1 cellular context compared by ENCODE assay signal in the genomic region with DNA sequence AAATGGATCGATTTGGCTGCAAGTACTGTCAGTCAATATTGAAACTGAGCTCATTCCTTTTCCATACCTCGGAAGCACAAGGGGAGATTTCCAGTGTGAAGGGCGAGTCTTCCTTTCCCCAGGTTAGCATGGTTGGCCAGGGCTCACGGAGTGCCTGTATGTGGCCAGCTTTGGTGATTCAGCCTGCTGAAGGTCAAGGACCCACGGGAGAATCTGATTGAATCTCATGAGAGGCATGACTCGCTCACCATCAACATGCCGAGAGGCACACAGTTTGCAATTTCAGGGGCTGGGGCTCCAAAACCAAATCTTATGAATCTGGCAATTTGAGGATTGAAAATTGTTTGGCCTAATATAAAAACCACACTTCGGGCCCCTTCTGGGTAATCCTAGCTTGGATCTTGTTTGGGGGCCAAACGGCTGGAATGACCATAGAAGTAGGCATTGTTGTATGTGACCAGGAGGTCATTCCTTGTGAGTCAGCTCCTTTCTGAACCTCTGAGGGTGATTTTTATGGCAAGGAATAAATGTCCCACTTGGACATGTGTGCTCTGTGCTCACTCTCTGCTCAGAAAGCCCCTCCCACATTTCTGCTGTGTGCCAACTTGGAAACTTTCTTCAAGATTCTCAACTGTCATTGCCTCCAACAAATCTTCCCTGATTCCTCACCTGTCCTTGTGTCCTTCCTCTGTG.
TF ChIP-seq lines count a peak whose summit lies in the region.

No MANE protein-coding gene starts in this region.

TF ChIP-seq in HepG2, 621 proteins besides CTCF, POLR2A, EP300 and RAD21 (continued from another document):
- TF ChIP-seq GMEB2 (CRISPR knock-in tag; IDR thresholded peaks at IDR 0.05; ENCODE audit: low read depth) (no peak), FOXJ3 (CRISPR knock-in tag; IDR thresholded peaks at IDR 0.05; ENCODE audit: borderline replicate concordance) (no peak), ATM (IDR thresholded peaks at IDR 0.05; ENCODE audit: borderline replicate concordance) (no peak)
- TF ChIP-seq, protein P1, sequence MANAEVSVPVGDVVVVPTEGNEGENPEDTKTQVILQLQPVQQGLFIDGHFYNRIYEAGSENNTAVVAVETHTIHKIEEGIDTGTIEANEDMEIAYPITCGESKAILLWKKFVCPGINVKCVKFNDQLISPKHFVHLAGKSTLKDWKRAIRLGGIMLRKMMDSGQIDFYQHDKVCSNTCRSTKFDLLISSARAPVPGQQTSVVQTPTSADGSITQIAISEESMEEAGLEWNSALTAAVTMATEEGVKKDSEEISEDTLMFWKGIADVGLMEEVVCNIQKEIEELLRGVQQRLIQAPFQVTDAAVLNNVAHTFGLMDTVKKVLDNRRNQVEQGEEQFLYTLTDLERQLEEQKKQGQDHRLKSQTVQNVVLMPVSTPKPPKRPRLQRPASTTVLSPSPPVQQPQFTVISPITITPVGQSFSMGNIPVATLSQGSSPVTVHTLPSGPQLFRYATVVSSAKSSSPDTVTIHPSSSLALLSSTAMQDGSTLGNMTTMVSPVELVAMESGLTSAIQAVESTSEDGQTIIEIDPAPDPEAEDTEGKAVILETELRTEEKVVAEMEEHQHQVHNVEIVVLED (CRISPR knock-in tag; IDR thresholded peaks at IDR 0.05; ENCODE audit: borderline replicate concordance) = no peak
TF ChIP-seq in HepG2: peak in this region for 0.
